ENCODE assay signal across 24 cellular contexts in the genomic region with DNA sequence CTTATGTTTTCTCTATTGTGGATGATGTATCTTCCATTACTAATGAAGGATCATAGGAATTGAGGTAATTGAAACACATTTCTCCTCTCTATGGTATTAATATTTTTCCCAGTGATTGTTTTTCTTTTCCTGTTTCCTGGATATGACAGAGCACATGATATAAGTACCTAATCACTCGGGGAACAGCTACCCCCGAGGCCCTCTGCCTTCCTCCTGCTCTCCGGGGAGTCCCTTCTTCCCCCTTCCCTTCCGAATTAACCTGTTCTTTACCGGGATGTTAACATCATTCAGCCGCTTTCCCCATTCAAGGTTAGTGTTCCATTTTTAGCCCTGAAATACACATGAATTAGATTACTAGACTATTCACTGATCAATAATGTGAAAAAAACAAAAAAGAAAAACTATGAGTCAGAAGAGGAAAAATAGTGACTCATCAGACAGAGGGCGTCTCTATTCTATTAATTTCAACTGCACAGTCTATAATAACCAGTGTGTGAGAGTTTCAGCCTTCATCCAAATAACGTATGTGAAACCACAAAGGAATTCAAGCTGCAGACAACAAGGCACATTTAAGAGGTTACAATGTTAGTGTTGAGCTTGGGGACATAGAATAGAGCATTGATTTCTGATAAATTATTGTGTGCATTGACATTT.
DNase-seq lines count a peak whose midpoint lies in the region; ATAC-seq, FAIRE-seq and TF ChIP-seq lines count a peak whose summit lies in the region.
"Had no signal": no experiment of that assay in that cellular context is flagged by ENCODE, and none has a peak within 500 bp of the region (broad histone marks: within the 10 kb centered on the region; RNA-seq: fewer than 3 reads in every experiment).

No MANE protein-coding gene starts in this region.

- CTCF ChIA-PET in CD8-positive, alpha-beta memory T cell (lab: Charles Lee), result interaction anchor here (1.4 kb wide), 1 partner anchor 9 kb away, joined by 6 read pairs; no protein-coding TSS in a partner anchor

- H3K9me3 ChIP-seq in keratinocyte (ENCODE audit: control insufficient read depth, low read depth, low read length) (no peaks in the 10 kb centered on the region), WERI-Rb-1 (ENCODE audit: severe bottlenecking) (no peaks in the 10 kb centered on the region)
- H3K9me3 ChIP-seq in CD8-positive, alpha-beta memory T cell (ENCODE audit: low read length), result no peaks in the 10 kb centered on the region
- H3K9me3 ChIP-seq: gastroesophageal sphincter, left lung, suprapubic skin had no signal

- no peak overlapping the region for H3K27ac Mint-ChIP-seq in CD8-positive, alpha-beta memory T cell
- H3K27ac Mint-ChIP-seq: T-helper 2 cell treated with Interferon-gamma antibody and Interleukin-4, amounts not matched to agents 5 μg/mL and 100 μg/mL, for 36 hours had no signal

- no peaks in the 10 kb centered on the region for H3K9me3 Mint-ChIP-seq in CD8-positive, alpha-beta memory T cell
- H3K9me3 Mint-ChIP-seq: T-helper 2 cell treated with Interferon-gamma antibody and Interleukin-4, amounts not matched to agents 5 μg/mL and 100 μg/mL, for 36 hours had no signal

- H3K9me1 ChIP-seq in keratinocyte (ENCODE audit: control insufficient read depth, extremely low read depth, insufficient read depth, low read length), result no peaks in the 10 kb centered on the region

- no peaks in the 10 kb centered on the region for H3K79me2 ChIP-seq in keratinocyte (ENCODE audit: control insufficient read depth, insufficient read depth, low read length)

- dilution Hi-C loops in keratinocyte (cut with MboI; ENCODE audit: extremely low pct_ligation_motif_present, low sequenced_read_pairs), result no loop called here

- H3K4me3 Mint-ChIP-seq in CD8-positive, alpha-beta memory T cell, result no peak overlapping the region
- H3K4me3 Mint-ChIP-seq: T-helper 2 cell treated with Interferon-gamma antibody and Interleukin-4, amounts not matched to agents 5 μg/mL and 100 μg/mL, for 36 hours had no signal

- H3K36me3 ChIP-seq in keratinocyte (ENCODE audit: control insufficient read depth in 2 of 2, extremely low read depth in 1 of 2, insufficient read depth in 2 of 2, low read length in 2 of 2), result no peaks in the 10 kb centered on the region
- no peaks in the 10 kb centered on the region for H3K36me3 ChIP-seq in WERI-Rb-1
- H3K36me3 ChIP-seq in CD8-positive, alpha-beta memory T cell (ENCODE audit: insufficient read depth, low read length), result no peaks in the 10 kb centered on the region
- H3K36me3 ChIP-seq: gastroesophageal sphincter, left lung, suprapubic skin had no signal

- H3K36me3 Mint-ChIP-seq in CD8-positive, alpha-beta memory T cell, result no peaks in the 10 kb centered on the region

- in situ Hi-C loops in astrocyte of the spinal cord (cut with HindIII; ENCODE audit: low sequenced_read_pairs), result no loop called here

- ATAC-seq in HG03460 (IDR thresholded peaks at IDR 0.05; ENCODE audit: unreplicated experiment), result no peak
- ATAC-seq: gastroesophageal sphincter, left lung, sciatic nerve had no signal

- H3K4me1 ChIP-seq in keratinocyte (ENCODE audit: control insufficient read depth, extremely low read depth, insufficient read depth, low read length), result peaks cover 7% of the 10 kb centered on the region
- no peaks in the 10 kb centered on the region for H3K4me1 ChIP-seq in CD8-positive, alpha-beta memory T cell (ENCODE audit: insufficient read depth, low read length)
- H3K4me1 ChIP-seq: gastroesophageal sphincter, left lung, suprapubic skin had no signal

- DNase-seq in AG20443 (ENCODE audit: low spot score), result peak; percentile 23
- DNase-seq in HCEC 1CT, result peak; percentile 24
- peak; percentile 44 for DNase-seq in astrocyte of the spinal cord (ENCODE audit: low read depth, low spot score)
- DNase-seq in keratinocyte (ENCODE audit: low read depth, low spot score), result no peak
- DNase-seq in WERI-Rb-1, result no peak
- DNase-seq in CD8-positive, alpha-beta memory T cell, result no peak
- no peak for DNase-seq in stimulated activated CD8-positive, alpha-beta memory T cell treated with anti-CD3 and anti-CD28 coated beads, Interleukin-4, amount 100 ng/mL, for 48 hours
- DNase-seq: activated CD4-positive, alpha-beta T cell treated with anti-CD3 and anti-CD28 coated beads for 1 hour; AML-193; amniotic stem cell; H7; left lung; NCI-H1694; NCI-H226; NK-92 treated with Interleukin-12 subunit alpha and Interleukin-12 subunit beta, amount 100 ng/mL, for 24 hours; Right ventricle myocardium superior; stimulated activated CD4-positive, alpha-beta T cell treated with anti-CD3 and anti-CD28 coated beads, Interleukin-2, amount 100 ng/mL, for 48 hours had no signal

- peak overlapping the region; percentile 14 for H3K4me2 ChIP-seq in keratinocyte (ENCODE audit: control insufficient read depth, extremely low read depth, insufficient read depth, low read depth, low read length)

- H3K4me3 ChIP-seq in astrocyte of the spinal cord (ENCODE audit: low read depth, low read length) (no peak overlapping the region), keratinocyte (ENCODE audit: control insufficient read depth in 2 of 3, extremely low read depth in 1 of 3, insufficient read depth in 2 of 3, low read depth in 1 of 3, low read length in 3 of 3) (no peak overlapping the region), WERI-Rb-1 (ENCODE audit: low read depth, low read length) (no peak overlapping the region)
- H3K4me3 ChIP-seq in CD8-positive, alpha-beta memory T cell (ENCODE audit: low read length), result no peak overlapping the region
- H3K4me3 ChIP-seq: gastroesophageal sphincter, left lung, suprapubic skin had no signal

- FAIRE-seq in keratinocyte (lab: Jason Lieb, UNC), result no peak
- FAIRE-seq: endometrium, GM18507 had no signal

- H3K4me1 Mint-ChIP-seq in CD8-positive, alpha-beta memory T cell, result no peaks in the 10 kb centered on the region

- no peak overlapping the region for H3K9ac ChIP-seq in keratinocyte (ENCODE audit: control insufficient read depth, extremely low read depth, insufficient read depth, low read length)

- no peak for TF ChIP-seq CTCF in astrocyte of the spinal cord (IDR thresholded peaks at IDR 0.05; ENCODE audit: low read depth, low read length)
- no peak for TF ChIP-seq CTCF in keratinocyte (optimal IDR thresholded peaks at IDR 0.05 in 1 of 3, IDR thresholded peaks at IDR 0.05 in 1 of 3, conservative IDR thresholded peaks at IDR 0.05 in 1 of 3; ENCODE audit: extremely low read depth in 1 of 3, insufficient read depth in 2 of 3, low read length in 3 of 3)
- TF ChIP-seq CTCF in WERI-Rb-1 (IDR thresholded peaks at IDR 0.05; ENCODE audit: low read depth, low read length), result no peak

- H3K27me3 ChIP-seq in keratinocyte (ENCODE audit: control insufficient read depth, extremely low read depth, insufficient read depth, low read length), result no peaks in the 10 kb centered on the region
- H3K27me3 ChIP-seq in WERI-Rb-1 (ENCODE audit: insufficient read depth, low read depth, severe bottlenecking), result peaks cover 15% of the 10 kb centered on the region
- H3K27me3 ChIP-seq in CD8-positive, alpha-beta memory T cell (ENCODE audit: insufficient read depth, low read length, poor library complexity, severe bottlenecking), result no peaks in the 10 kb centered on the region
- H3K27me3 ChIP-seq: suprapubic skin had no signal

- H3K27me3 Mint-ChIP-seq in CD8-positive, alpha-beta memory T cell, result peaks cover 2 to 38% of the 10 kb centered on the region in 2 donors

- H2AFZ ChIP-seq in keratinocyte (ENCODE audit: control insufficient read depth, low read length), result no peak overlapping the region

- POLR2A ChIA-PET in CD8-positive, alpha-beta memory T cell (lab: Charles Lee), result no interaction called here

- H4K20me1 ChIP-seq in keratinocyte (ENCODE audit: control insufficient read depth, extremely low read depth, insufficient read depth, low read length), result no peaks in the 10 kb centered on the region

- no peak overlapping the region for H3K27ac ChIP-seq in keratinocyte (ENCODE audit: control insufficient read depth, insufficient read depth, low read length)
- no peak overlapping the region for H3K27ac ChIP-seq in WERI-Rb-1
- no peak overlapping the region for H3K27ac ChIP-seq in CD8-positive, alpha-beta memory T cell (ENCODE audit: low read depth, low read length)
- H3K27ac ChIP-seq: gastroesophageal sphincter, left lung, suprapubic skin had no signal

Comparison
In these comparisons a context has a peak if more than half of its experiments do, and no peak if none do; other contexts are left out.
1. DNase-seq: peak in AG20443 (single experiment), HCEC 1CT (single experiment) and astrocyte of the spinal cord (single experiment); none in keratinocyte (single experiment), WERI-Rb-1 (single experiment), CD8-positive, alpha-beta memory T cell (0 of 5) and stimulated activated CD8-positive, alpha-beta memory T cell treated with anti-CD3 and anti-CD28 coated beads, Interleukin-4, amount 100 ng/mL, for 48 hours (single experiment).